26 cellular contexts compared by ENCODE assay signal in the genomic region with DNA sequence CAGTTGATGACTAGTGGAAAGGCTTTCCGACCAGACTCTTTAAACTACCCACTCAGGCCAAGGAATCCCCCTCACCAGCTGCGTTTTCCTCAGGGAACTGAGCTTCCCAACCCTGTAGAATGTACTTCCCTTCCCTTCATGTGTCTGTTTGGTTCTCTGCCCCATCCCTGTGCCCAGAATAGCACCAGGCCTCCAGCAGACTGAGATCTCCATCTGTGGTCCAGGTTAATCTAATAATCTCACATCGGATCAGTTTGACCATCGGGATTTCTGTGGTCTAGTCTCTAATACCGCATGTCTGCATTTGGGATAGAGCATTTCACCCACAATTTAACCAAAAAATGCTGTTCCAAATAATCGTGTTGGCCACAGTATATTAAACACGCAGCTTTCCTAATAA.
DNase-seq lines count a peak whose midpoint lies in the region; ATAC-seq and TF ChIP-seq lines count a peak whose summit lies in the region.
"Had no signal": no experiment of that assay in that cellular context is flagged by ENCODE, and none has a peak within 500 bp of the region (broad histone marks: within the 10 kb centered on the region; RNA-seq: fewer than 3 reads in every experiment).

No MANE protein-coding gene starts in this region.

- H3K9me2 ChIP-seq in OCI-LY7 (ENCODE audit: insufficient read depth, low read length): no peaks in the 10 kb centered on the region

- H3K79me2 ChIP-seq in OCI-LY7 (ENCODE audit: insufficient read depth, low read depth, low read length): no peaks in the 10 kb centered on the region
- H3K79me2 ChIP-seq: parathyroid adenoma had no signal

- peaks cover 21% of the 10 kb centered on the region for H3K4me1 Mint-ChIP-seq in stimulated activated naive CD8-positive, alpha-beta T cell treated with anti-CD3 and anti-CD28 coated beads, Interleukin-15, amount 100 ng/mL, for 72 hours
- H3K4me1 Mint-ChIP-seq in glutamatergic neuron (ENCODE audit: low read depth, unreplicated experiment): peaks cover 13% of the 10 kb centered on the region

- no peaks in the 10 kb centered on the region for H4K20me1 ChIP-seq in OCI-LY7 (ENCODE audit: insufficient read depth, low read length)

- H3K27ac ChIP-seq in OCI-LY7 (ENCODE audit: low read depth, low read length, poor library complexity, severe bottlenecking): peak overlapping the region; percentile 44
- H3K27ac ChIP-seq: C4-2B, cardiac muscle cell, heart left ventricle, lower lobe of right lung, parathyroid adenoma, right atrium auricular region, suprapubic skin, upper lobe of right lung had no signal

- H3K4me3 Mint-ChIP-seq in stimulated activated naive CD8-positive, alpha-beta T cell treated with anti-CD3 and anti-CD28 coated beads, Interleukin-15, amount 100 ng/mL, for 72 hours: peak overlapping the region; percentile 33 to 51
- peak overlapping the region; percentile 27 for H3K4me3 Mint-ChIP-seq in glutamatergic neuron (ENCODE audit: unreplicated experiment)

- H3K36me3 ChIP-seq in OCI-LY7 (ENCODE audit: insufficient read depth, low read length): no peaks in the 10 kb centered on the region
- H3K36me3 ChIP-seq: cardiac muscle cell, heart left ventricle, lower lobe of right lung, right atrium auricular region, suprapubic skin, upper lobe of right lung had no signal

- peaks cover 23% of the 10 kb centered on the region for H3K4me1 ChIP-seq in OCI-LY7 (ENCODE audit: insufficient read depth, low read length, poor library complexity, severe bottlenecking)
- H3K4me1 ChIP-seq: heart left ventricle, lower lobe of right lung, parathyroid adenoma, right atrium auricular region, suprapubic skin, upper lobe of right lung had no signal

- no TSS peak for BruUV-seq in OCI-LY7 (replicated peaks; lab: Mats Ljungman, UMichigan)

- H3K4me3 ChIP-seq in OCI-LY7 (ENCODE audit: low read depth, low read length, poor library complexity, severe bottlenecking): peak overlapping the region; percentile 50
- H3K4me3 ChIP-seq: cardiac muscle cell, heart left ventricle, lower lobe of right lung, mucosa of descending colon, right atrium auricular region, suprapubic skin, upper lobe of right lung had no signal

- peak overlapping the region; percentile 42 for H3K4me2 ChIP-seq in OCI-LY7 (ENCODE audit: low read length)

- POLR2A ChIA-PET in OCI-LY7 (lab: Charles Lee): interaction anchor here (0.7 kb wide), 1 partner anchor 358 kb away, joined by 6 read pairs; no protein-coding TSS in a partner anchor

- H3K9me3 Mint-ChIP-seq in stimulated activated naive CD8-positive, alpha-beta T cell treated with anti-CD3 and anti-CD28 coated beads, Interleukin-15, amount 100 ng/mL, for 72 hours: peaks cover 5 to 9% of the 10 kb centered on the region in 2 donors
- peaks cover 10% of the 10 kb centered on the region for H3K9me3 Mint-ChIP-seq in glutamatergic neuron (ENCODE audit: unreplicated experiment)

- H2AFZ ChIP-seq in OCI-LY7 (ENCODE audit: low read length): peak overlapping the region; percentile 80; the same call in 1 of the 2 replicates
- H2AFZ ChIP-seq: parathyroid adenoma had no signal

- TF ChIP-seq CTCF in OCI-LY7 (conservative IDR thresholded peaks at IDR 0.05; ENCODE audit: low read length) (no peak), glutamatergic neuron (IDR thresholded peaks at IDR 0.05; ENCODE audit: partially characterized antibody, unreplicated experiment) (no peak)

- intact Hi-C loops in OCI-LY7 (cut with micrococcal nuclease; ENCODE audit: unreplicated experiment): no loop called here

- DNase-seq in stimulated activated naive CD8-positive, alpha-beta T cell treated with anti-CD3 and anti-CD28 coated beads, Interleukin-15, amount 100 ng/mL, for 72 hours: no peak
- no peak for DNase-seq in stimulated activated naive CD8-positive, alpha-beta T cell treated with anti-CD3 and anti-CD28 coated beads, Interleukin-15, Interleukin-2, amounts not matched to agents 100 U/mL and 50 U/mL, for 24 hours
- DNase-seq in OCI-LY7 (ENCODE audit: low spot score) (no peak), glutamatergic neuron (no peak), SHP77 (lab: John Stamatoyannopoulos, UW) (no peak), NCI-H2107 (lab: John Stamatoyannopoulos, UW) (no peak)
- DNase-seq: activated CD4-positive, alpha-beta T cell treated with anti-CD3 and anti-CD28 coated beads for 48 hours; activated naive CD4-positive, alpha-beta T cell treated with Interleukin-2 at 50 U/mL for 16 hours; Calu3; DND-41; heart left ventricle; kidney glomerular epithelial cell; lower lobe of right lung; NCI-H1436; NCI-H510A; nephron progenitor cell; upper lobe of right lung had no signal

- H3K27me3 Mint-ChIP-seq in stimulated activated naive CD8-positive, alpha-beta T cell treated with anti-CD3 and anti-CD28 coated beads, Interleukin-15, amount 100 ng/mL, for 72 hours: peaks cover 19% of the 10 kb centered on the region
- H3K27me3 Mint-ChIP-seq in glutamatergic neuron (ENCODE audit: unreplicated experiment): peaks cover 4% of the 10 kb centered on the region

- no peaks in the 10 kb centered on the region for H3K36me3 Mint-ChIP-seq in glutamatergic neuron (ENCODE audit: unreplicated experiment)

- no peak for ATAC-seq in stimulated activated naive CD8-positive, alpha-beta T cell treated with anti-CD3 and anti-CD28 coated beads, Interleukin-15, amount 100 ng/mL, for 72 hours
- no peak for ATAC-seq in stimulated activated naive CD8-positive, alpha-beta T cell treated with anti-CD3 and anti-CD28 coated beads, Interleukin-15, Interleukin-2, amounts not matched to agents 100 U/mL and 50 U/mL, for 24 hours
- ATAC-seq in GM18909 (IDR thresholded peaks at IDR 0.05; ENCODE audit: poor library complexity, unreplicated experiment): no peak
- ATAC-seq: Panc1 had no signal

- peaks cover 8% of the 10 kb centered on the region; the same call in 1 of the 2 replicates for H3K9me3 ChIP-seq in OCI-LY7 (ENCODE audit: low read length)
- H3K9me3 ChIP-seq: lower lobe of right lung, right atrium auricular region, suprapubic skin, upper lobe of right lung had no signal

- CTCF ChIA-PET in OCI-LY7 (lab: Charles Lee; ENCODE audit: unreplicated experiment): no interaction called here

- H3K27ac Mint-ChIP-seq in stimulated activated naive CD8-positive, alpha-beta T cell treated with anti-CD3 and anti-CD28 coated beads, Interleukin-15, amount 100 ng/mL, for 72 hours: no peak overlapping the region
- H3K27ac Mint-ChIP-seq in glutamatergic neuron (ENCODE audit: unreplicated experiment): peak overlapping the region; percentile 56
- H3K27ac Mint-ChIP-seq: activated T-cell treated with anti-CD3 and anti-CD28 coated beads, Interleukin-2, amount 50 U/mL, for 72 hours; nephron progenitor cell had no signal
